ENCODE assay signal across 13 cellular contexts in genomic region chr5:77181596-77182304, GRCh38. TPM values are rescaled to one million over a fixed set of nuclear protein-coding genes. Genes with fewer than 3 reads are reported as not detected.
A peak's percentile ranks its signal among the peaks of the same experiment; 100 is the strongest.
DNase-seq lines count a peak whose midpoint lies in the region; ATAC-seq and TF ChIP-seq lines count a peak whose summit lies in the region.
"Had no signal": no experiment of that assay in that cellular context is flagged by ENCODE, and none has a peak within 500 bp of the region (broad histone marks: within the 10 kb centered on the region; RNA-seq: fewer than 3 reads in every experiment).

No MANE protein-coding gene starts in this region.

- intact Hi-C loops in Right ventricle myocardium inferior (cut with DNase I) (no loop called here), colonic mucosa (cut with DNase I) (no loop called here)

- peaks cover 0 to 27% of the 10 kb centered on the region in 2 donors for H3K4me1 ChIP-seq in right atrium auricular region
- H3K4me1 ChIP-seq in gastroesophageal sphincter, result peaks cover 0 to 21% (median 0%) of the 10 kb centered on the region in 3 donors
- no peaks in the 10 kb centered on the region for H3K4me1 ChIP-seq in colonic mucosa

- no peak for DNase-seq in right atrium auricular region (ENCODE audit: low spot score)
- DNase-seq in Right ventricle myocardium inferior (ENCODE audit: missing footprints), result no peak
- no peak for DNase-seq in omental fat pad (ENCODE audit: low spot score)
- no peak for DNase-seq in NCI-H510A (lab: John Stamatoyannopoulos, UW)
- DNase-seq in GM20000 (ENCODE audit: low spot score), result no peak
- DNase-seq in colonic mucosa, result no peak
- DNase-seq in SHP77 (lab: John Stamatoyannopoulos, UW), result no peak
- DNase-seq: activated B cell treated with CpG ODN at 0.5 μM for 24 hours, activated gamma-delta T cell treated with Interleukin-2 at 50 U/mL for 16 hours, MV-4-11, NCI-H2081, NCI-H526 treated with DMSO at 0.1 percent for 48 hours had no signal

- no peaks in the 10 kb centered on the region for H3K36me3 ChIP-seq in right atrium auricular region
- no peaks in the 10 kb centered on the region for H3K36me3 ChIP-seq in gastroesophageal sphincter
- H3K36me3 ChIP-seq in colonic mucosa, result no peaks in the 10 kb centered on the region

- no peaks in the 10 kb centered on the region for H3K9me3 ChIP-seq in right atrium auricular region
- peaks cover 0 to 11% (median 0%) of the 10 kb centered on the region in 3 donors for H3K9me3 ChIP-seq in gastroesophageal sphincter
- no peaks in the 10 kb centered on the region for H3K9me3 ChIP-seq in colonic mucosa

- H3K27me3 ChIP-seq in right atrium auricular region, result no peaks in the 10 kb centered on the region
- H3K27me3 ChIP-seq in gastroesophageal sphincter, result peaks cover 28% of the 10 kb centered on the region
- peaks cover 19% of the 10 kb centered on the region for H3K27me3 ChIP-seq in colonic mucosa

- no peak for TF ChIP-seq POLR2A in gastroesophageal sphincter (IDR thresholded peaks at IDR 0.05)

- TF ChIP-seq EP300 in gastroesophageal sphincter (IDR thresholded peaks at IDR 0.05), result no peak

- ATAC-seq in Right ventricle myocardium inferior, result no peak
- ATAC-seq in gastroesophageal sphincter, result peak; percentile 26
- peak; percentile 72 for ATAC-seq in omental fat pad (ENCODE audit: low FRiP score)

- H3K27ac ChIP-seq in right atrium auricular region, result peak overlapping the region; percentile 54 to 81
- no peak overlapping the region for H3K27ac ChIP-seq in gastroesophageal sphincter
- H3K27ac ChIP-seq in colonic mucosa, result no peak overlapping the region

- WGBS in gastroesophageal sphincter (ENCODE audit: low coverage in 1 of 2), 2 donors, result 66 to 71% methylated on average over 6 to 7 of the region's 15 CpGs

- peak overlapping the region; percentile 55 to 56 for H3K4me3 ChIP-seq in right atrium auricular region
- no peak overlapping the region for H3K4me3 ChIP-seq in gastroesophageal sphincter
- no peak overlapping the region for H3K4me3 ChIP-seq in colonic mucosa

- no peak overlapping the region for H3K9ac ChIP-seq in colonic mucosa (ENCODE audit: low read depth in 2 of 2, low read length in 2 of 2)

- TF ChIP-seq CTCF in right atrium auricular region (IDR thresholded peaks at IDR 0.05), result no peak
- TF ChIP-seq CTCF in gastroesophageal sphincter (IDR thresholded peaks at IDR 0.05), result no peak
- TF ChIP-seq CTCF in omental fat pad (IDR thresholded peaks at IDR 0.05), result no peak
- TF ChIP-seq CTCF in GM20000 (IDR thresholded peaks at IDR 0.05; ENCODE audit: extremely low read depth, missing control alignments), result no peak
- no peak for TF ChIP-seq CTCF in colonic mucosa (IDR thresholded peaks at IDR 0.05)

RNA-seq across cellular contexts. Expression of gene PDE8B, which starts 28.7 kb away (rescaled TPM):
- total RNA-seq in right atrium auricular region (10 to 100 TPM; 22.2 to 64.5 TPM), Right ventricle myocardium inferior (1.0 TPM), gastroesophageal sphincter (10 to 100 TPM in 1 of 4 donors, 1 to 10 TPM in 2, under 1 TPM in 1; 0.96 to 11.0 (median 2.3) TPM), omental fat pad (10 to 100 TPM; 20.5 to 53.1 (median 36.9) TPM), colonic mucosa (1 to 10 TPM in 1 of 2 donors, under 1 TPM in 1; 0.86 to 1.8 TPM)
- total RNA-seq: activated B cell treated with CpG ODN at 0.5 μM for 24 hours had no signal

Comparison
In these comparisons a context has a peak if more than half of its experiments do, and no peak if none do; other contexts are left out.
1. H3K27ac ChIP-seq: peak in right atrium auricular region (2 of 2); none in gastroesophageal sphincter (0 of 4) and colonic mucosa (single experiment).
2. H3K4me3 ChIP-seq: peak in right atrium auricular region (2 of 2); none in gastroesophageal sphincter (0 of 2) and colonic mucosa (single experiment).